8 cellular contexts compared by ENCODE assay signal in genomic region chr21:36429672-36430546, GRCh38. TPM values are rescaled to one million over a fixed set of nuclear protein-coding genes. Genes with fewer than 3 reads are reported as not detected.
DNase-seq lines count a peak whose midpoint lies in the region; ATAC-seq lines count a peak whose summit lies in the region.

No MANE protein-coding gene starts in this region.

- CTCF ChIA-PET in activated CD8-positive, alpha-beta T cell treated with anti-CD3 and anti-CD28 coated beads, Interleukin-2, amount 10 ng/mL, durations not matched to agents 7 days and 5 days (lab: Charles Lee): interaction anchor here (0.8 to 2.1 kb wide), 4 partner anchors 10 to 279 kb away, joined by 3 to 8 read pairs (median 3); no protein-coding TSS in a partner anchor

- ATAC-seq in GM18517 (IDR thresholded peaks at IDR 0.05; ENCODE audit: unreplicated experiment) (peak; percentile 90), HG02759 (IDR thresholded peaks at IDR 0.05; ENCODE audit: unreplicated experiment) (peak; percentile 86)
- peak; percentile 94 for ATAC-seq in activated CD8-positive, alpha-beta T cell treated with anti-CD3 and anti-CD28 coated beads, Interleukin-2, amount 10 ng/mL, durations not matched to agents 7 days and 5 days
- peak; percentile 89 for ATAC-seq in effector memory CD8-positive, alpha-beta T cell (replicated peaks)

- peak overlapping the region; percentile 55 for H3K4me3 Mint-ChIP-seq in activated CD8-positive, alpha-beta T cell treated with anti-CD3 and anti-CD28 coated beads, Interleukin-2, amount 10 ng/mL, durations not matched to agents 7 days and 5 days
- H3K4me3 Mint-ChIP-seq in effector memory CD8-positive, alpha-beta T cell: peak overlapping the region; percentile 75 to 77

- H3K9me3 Mint-ChIP-seq in activated CD8-positive, alpha-beta T cell treated with anti-CD3 and anti-CD28 coated beads, Interleukin-2, amount 10 ng/mL, durations not matched to agents 7 days and 5 days (ENCODE audit: insufficient read depth): no peaks in the 10 kb centered on the region
- H3K9me3 Mint-ChIP-seq in effector memory CD8-positive, alpha-beta T cell: no peaks in the 10 kb centered on the region

- POLR2A ChIA-PET in activated CD8-positive, alpha-beta T cell treated with anti-CD3 and anti-CD28 coated beads, Interleukin-2, amount 10 ng/mL, durations not matched to agents 7 days and 5 days (lab: Charles Lee): interaction anchor here (1.1 kb wide), 2 partner anchors 9 to 110 kb away, joined by 3 read pairs; partner anchors contain the start of gene MORC3

- peaks cover 6% of the 10 kb centered on the region for H3K27me3 Mint-ChIP-seq in activated CD8-positive, alpha-beta T cell treated with anti-CD3 and anti-CD28 coated beads, Interleukin-2, amount 10 ng/mL, durations not matched to agents 7 days and 5 days (ENCODE audit: low read depth)
- H3K27me3 Mint-ChIP-seq in effector memory CD8-positive, alpha-beta T cell: peaks cover 12 to 32% of the 10 kb centered on the region in 2 donors

- DNase-seq in NCI-H2107 treated with DMSO at 0.1 percent for 48 hours (lab: John Stamatoyannopoulos, UW; ENCODE audit: unreplicated experiment): peak; percentile 86
- peak; percentile 80 for DNase-seq in activated CD8-positive, alpha-beta T cell treated with anti-CD3 and anti-CD28 coated beads, Interleukin-2, amount 10 ng/mL, durations not matched to agents 7 days and 5 days
- DNase-seq in effector memory CD8-positive, alpha-beta T cell: peak; percentile 23 to 41 (median 36)
- DNase-seq in mucosa of gallbladder (ENCODE audit: low spot score): peak; percentile 85
- DNase-seq in stimulated activated CD8-positive, alpha-beta memory T cell treated with anti-CD3 and anti-CD28 coated beads, Interleukin-7, amount 100 ng/mL, for 1 hour (ENCODE audit: low read depth in 2 of 2): peak; percentile 49 to 59
- no peak for DNase-seq in NCI-H1105 (lab: John Stamatoyannopoulos, UW)

- peaks cover 2% of the 10 kb centered on the region for H3K36me3 Mint-ChIP-seq in activated CD8-positive, alpha-beta T cell treated with anti-CD3 and anti-CD28 coated beads, Interleukin-2, amount 10 ng/mL, durations not matched to agents 7 days and 5 days (ENCODE audit: low read depth)
- peaks cover 3% of the 10 kb centered on the region for H3K36me3 Mint-ChIP-seq in effector memory CD8-positive, alpha-beta T cell (ENCODE audit: insufficient read depth)

- peak overlapping the region; percentile 80 for H3K27ac Mint-ChIP-seq in activated CD8-positive, alpha-beta T cell treated with anti-CD3 and anti-CD28 coated beads, Interleukin-2, amount 10 ng/mL, durations not matched to agents 7 days and 5 days
- peak overlapping the region; percentile 83 to 90 for H3K27ac Mint-ChIP-seq in effector memory CD8-positive, alpha-beta T cell

- H3K4me1 Mint-ChIP-seq in activated CD8-positive, alpha-beta T cell treated with anti-CD3 and anti-CD28 coated beads, Interleukin-2, amount 10 ng/mL, durations not matched to agents 7 days and 5 days (ENCODE audit: low read depth): peaks cover 20% of the 10 kb centered on the region
- H3K4me1 Mint-ChIP-seq in effector memory CD8-positive, alpha-beta T cell (ENCODE audit: low read depth in 2 of 2): peaks cover 13 to 14% of the 10 kb centered on the region in 2 donors

RNA-seq across cellular contexts. Expression of gene CHAF1B, which starts 44.7 kb away (rescaled TPM):
- total RNA-seq in activated CD8-positive, alpha-beta T cell treated with anti-CD3 and anti-CD28 coated beads, Interleukin-2, amount 10 ng/mL, durations not matched to agents 7 days and 5 days: 10 to 100 TPM; 27.4 to 28.1 TPM
- 2.2 TPM for total RNA-seq in mucosa of gallbladder

RNA-seq across cellular contexts. Expression of gene CLDN14, which starts 50.0 kb away (rescaled TPM):
- not detected for total RNA-seq in activated CD8-positive, alpha-beta T cell treated with anti-CD3 and anti-CD28 coated beads, Interleukin-2, amount 10 ng/mL, durations not matched to agents 7 days and 5 days
- 1.1 TPM for total RNA-seq in mucosa of gallbladder
